Comparison of ENCODE assay signal across 8 cellular contexts in genomic region chr16:89720859-89721643, GRCh38.
DNase-seq lines count a peak whose midpoint lies in the region; ATAC-seq and TF ChIP-seq lines count a peak whose summit lies in the region.

A gene with protein sequence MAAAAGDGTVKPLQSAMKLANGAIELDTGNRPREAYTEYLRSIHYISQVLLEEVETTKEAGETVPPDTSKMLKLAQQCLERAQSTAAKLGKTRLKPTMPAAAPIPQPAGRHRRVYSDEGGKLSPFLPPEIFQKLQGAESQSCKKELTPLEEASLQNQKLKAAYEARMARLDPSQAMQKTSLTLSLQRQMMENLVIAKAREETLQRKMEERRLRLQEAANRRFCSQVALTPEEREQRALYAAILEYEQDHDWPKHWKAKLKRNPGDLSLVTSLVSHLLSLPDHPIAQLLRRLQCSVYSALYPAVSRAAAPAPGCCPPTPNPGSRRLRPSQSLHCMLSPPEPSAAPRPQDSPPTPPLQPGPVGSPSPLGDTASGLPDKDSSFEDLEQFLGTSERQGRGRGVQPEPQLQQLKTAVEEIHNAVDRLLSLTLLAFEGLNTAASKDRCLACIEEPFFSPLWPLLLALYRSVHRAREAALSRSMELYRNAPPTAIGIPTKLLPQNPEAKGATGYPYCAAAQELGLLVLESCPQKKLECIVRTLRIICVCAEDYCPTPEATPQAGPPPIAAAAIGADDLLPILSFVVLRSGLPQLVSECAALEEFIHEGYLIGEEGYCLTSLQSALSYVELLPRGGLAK (minus strand): TSS chr16:89720898. CDS start chr16:89720861, 37 bp downstream.
A gene with protein sequence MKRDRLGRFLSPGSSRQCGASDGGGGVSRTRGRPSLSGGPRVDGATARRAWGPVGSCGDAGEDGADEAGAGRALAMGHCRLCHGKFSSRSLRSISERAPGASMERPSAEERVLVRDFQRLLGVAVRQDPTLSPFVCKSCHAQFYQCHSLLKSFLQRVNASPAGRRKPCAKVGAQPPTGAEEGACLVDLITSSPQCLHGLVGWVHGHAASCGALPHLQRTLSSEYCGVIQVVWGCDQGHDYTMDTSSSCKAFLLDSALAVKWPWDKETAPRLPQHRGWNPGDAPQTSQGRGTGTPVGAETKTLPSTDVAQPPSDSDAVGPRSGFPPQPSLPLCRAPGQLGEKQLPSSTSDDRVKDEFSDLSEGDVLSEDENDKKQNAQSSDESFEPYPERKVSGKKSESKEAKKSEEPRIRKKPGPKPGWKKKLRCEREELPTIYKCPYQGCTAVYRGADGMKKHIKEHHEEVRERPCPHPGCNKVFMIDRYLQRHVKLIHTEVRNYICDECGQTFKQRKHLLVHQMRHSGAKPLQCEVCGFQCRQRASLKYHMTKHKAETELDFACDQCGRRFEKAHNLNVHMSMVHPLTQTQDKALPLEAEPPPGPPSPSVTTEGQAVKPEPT (plus strand): TSS chr16:89721537. CDS start chr16:89721641, 104 bp downstream.

- peak within 1 kb of the TSS; percentile 98 for H3K27ac ChIP-seq in layer of hippocampus (ENCODE audit: low read depth, low read length)

- DNase-seq in NCI-H187 (lab: John Stamatoyannopoulos, UW) (peak; percentile 22 to 37), NCI-H187 treated with DMSO at 0.1 percent for 48 hours (lab: John Stamatoyannopoulos, UW) (no peak), NCI-H2196 treated with DMSO at 0.1 percent for 48 hours (lab: John Stamatoyannopoulos, UW; ENCODE audit: unreplicated experiment) (peak; percentile 23), choroid plexus epithelial cell (ENCODE audit: low read depth) (peak; percentile 80)
- DNase-seq in activated CD4-positive, alpha-beta T cell treated with anti-CD3 and anti-CD28 coated beads for 1 hour: peak; percentile 77
- peak; percentile 84 to 91 for DNase-seq in stimulated activated CD4-positive, alpha-beta T cell treated with anti-CD3 and anti-CD28 coated beads, Interleukin-1b, Interleukin-23, amount 100 ng/mL, for 4 hours (ENCODE audit: low read depth in 2 of 2)

- H3K4me3 ChIP-seq in choroid plexus epithelial cell (ENCODE audit: low read depth, low read length): peak within 1 kb of the TSS; percentile 75

- no peaks in the 10 kb centered on the region for H3K27me3 ChIP-seq in layer of hippocampus (ENCODE audit: control insufficient read depth, insufficient read depth, low read length)

- TF ChIP-seq CTCF in choroid plexus epithelial cell (conservative IDR thresholded peaks at IDR 0.05; ENCODE audit: low read depth, low read length): no peak

- ATAC-seq in HG02938 (IDR thresholded peaks at IDR 0.05; ENCODE audit: unreplicated experiment): peak; percentile 47
